In the genomic region with DNA sequence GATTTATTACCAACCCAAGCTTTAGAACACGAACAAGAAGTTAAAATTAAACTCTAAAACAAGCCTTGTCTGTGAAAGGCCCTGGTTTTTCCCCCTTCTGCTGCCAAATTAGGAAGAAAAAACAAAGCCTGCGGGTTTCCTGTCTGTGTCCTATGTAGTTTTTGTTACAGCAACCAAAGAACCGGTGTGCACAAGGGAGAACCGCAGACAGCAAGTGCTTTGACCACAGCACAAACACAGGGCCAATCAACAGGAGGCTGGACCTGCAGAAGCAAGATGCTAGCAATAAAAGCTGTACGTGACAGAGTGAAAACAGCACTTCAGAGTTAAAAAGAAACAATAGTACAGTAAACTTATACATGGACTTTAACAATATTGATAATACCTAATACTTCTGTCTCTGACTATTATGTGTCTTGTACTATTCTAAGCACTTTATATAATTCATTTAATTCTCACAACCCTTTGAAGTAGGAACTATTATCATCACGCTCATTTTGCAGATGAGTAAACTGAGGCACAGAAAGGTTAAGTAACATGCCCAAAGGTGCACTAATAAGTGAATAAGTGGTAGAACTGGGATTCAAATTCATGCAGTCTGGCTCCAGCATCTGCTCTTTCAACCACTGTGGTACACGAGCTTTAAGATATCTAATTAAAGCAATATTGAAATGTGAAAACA, we compare ENCODE assay signal across 1 cellular context.
A peak's percentile ranks its signal among the peaks of the same experiment; 100 is the strongest.
TF ChIP-seq lines count a peak whose summit lies in the region.

No MANE protein-coding gene starts in this region.

TF ChIP-seq in GM12878, 131 proteins besides CTCF, POLR2A, EP300 and RAD21 (continued from another document and continues in another):
- TF ChIP-seq, protein P1, sequence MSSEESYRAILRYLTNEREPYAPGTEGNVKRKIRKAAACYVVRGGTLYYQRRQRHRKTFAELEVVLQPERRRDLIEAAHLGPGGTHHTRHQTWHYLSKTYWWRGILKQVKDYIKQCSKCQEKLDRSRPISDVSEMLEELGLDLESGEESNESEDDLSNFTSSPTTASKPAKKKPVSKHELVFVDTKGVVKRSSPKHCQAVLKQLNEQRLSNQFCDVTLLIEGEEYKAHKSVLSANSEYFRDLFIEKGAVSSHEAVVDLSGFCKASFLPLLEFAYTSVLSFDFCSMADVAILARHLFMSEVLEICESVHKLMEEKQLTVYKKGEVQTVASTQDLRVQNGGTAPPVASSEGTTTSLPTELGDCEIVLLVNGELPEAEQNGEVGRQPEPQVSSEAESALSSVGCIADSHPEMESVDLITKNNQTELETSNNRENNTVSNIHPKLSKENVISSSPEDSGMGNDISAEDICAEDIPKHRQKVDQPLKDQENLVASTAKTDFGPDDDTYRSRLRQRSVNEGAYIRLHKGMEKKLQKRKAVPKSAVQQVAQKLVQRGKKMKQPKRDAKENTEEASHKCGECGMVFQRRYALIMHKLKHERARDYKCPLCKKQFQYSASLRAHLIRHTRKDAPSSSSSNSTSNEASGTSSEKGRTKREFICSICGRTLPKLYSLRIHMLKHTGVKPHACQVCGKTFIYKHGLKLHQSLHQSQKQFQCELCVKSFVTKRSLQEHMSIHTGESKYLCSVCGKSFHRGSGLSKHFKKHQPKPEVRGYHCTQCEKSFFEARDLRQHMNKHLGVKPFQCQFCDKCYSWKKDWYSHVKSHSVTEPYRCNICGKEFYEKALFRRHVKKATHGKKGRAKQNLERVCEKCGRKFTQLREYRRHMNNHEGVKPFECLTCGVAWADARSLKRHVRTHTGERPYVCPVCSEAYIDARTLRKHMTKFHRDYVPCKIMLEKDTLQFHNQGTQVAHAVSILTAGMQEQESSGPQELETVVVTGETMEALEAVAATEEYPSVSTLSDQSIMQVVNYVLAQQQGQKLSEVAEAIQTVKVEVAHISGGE (CRISPR knock-in tag; IDR thresholded peaks at IDR 0.05), result no peak
- TF ChIP-seq KDM1A (IDR thresholded peaks at IDR 0.05; ENCODE audit: borderline replicate concordance) (no peak), RFX5 (IDR thresholded peaks at IDR 0.05; ENCODE audit: low read depth, low read length) (no peak), TAF1 (IDR thresholded peaks at IDR 0.05; ENCODE audit: borderline replicate concordance, low read depth, low read length) (0 out of 2 replicates have a peak, but pooled peaks have one; percentile 22), EGR1 (IDR thresholded peaks at IDR 0.05; ENCODE audit: borderline replicate concordance in 1 of 2, low read depth in 2 of 2, low read length in 2 of 2) (0 out of 3 replicates have a peak, but pooled peaks of 1 of the 2 experiments have one; percentile 29), ZNF384 (IDR thresholded peaks at IDR 0.05; ENCODE audit: borderline replicate concordance, low read depth, low read length) (peak; percentile 55; the same call in 1 of the 2 replicates), HDGF (IDR thresholded peaks at IDR 0.05) (no peak), ETV6 (conservative IDR thresholded peaks at IDR 0.05 in 1 of 2, IDR thresholded peaks at IDR 0.05 in 1 of 2; ENCODE audit: borderline replicate concordance in 1 of 2, low read depth in 1 of 2) (peak in 1 of 2 experiments; percentile 99; a peak in 2 of 4 replicates), SMAD1 (IDR thresholded peaks at IDR 0.05; ENCODE audit: low read depth, partially characterized antibody) (no peak), NR2C1 (IDR thresholded peaks at IDR 0.05) (no peak), CHD4 (IDR thresholded peaks at IDR 0.05) (no peak), RB1 (IDR thresholded peaks at IDR 0.05; ENCODE audit: borderline replicate concordance) (no peak), SUPT20H (IDR thresholded peaks at IDR 0.05; ENCODE audit: borderline replicate concordance, control insufficient read depth, low read depth, low read length) (no peak), ZSCAN29 (IDR thresholded peaks at IDR 0.05) (0 out of 2 replicates have a peak, but pooled peaks have one; percentile 8), FOS (IDR thresholded peaks at IDR 0.05; ENCODE audit: borderline replicate concordance, extremely low read depth, insufficient read length) (no peak), EZH2 (IDR thresholded peaks at IDR 0.05; ENCODE audit: borderline replicate concordance, control insufficient read depth, low read depth, low read length) (no peak), CREM (IDR thresholded peaks at IDR 0.05; ENCODE audit: low read depth) (peak; percentile 93), BACH1 (IDR thresholded peaks at IDR 0.05; ENCODE audit: borderline replicate concordance) (no peak; the same call in 1 of the 2 replicates), SMC3 (IDR thresholded peaks at IDR 0.05; ENCODE audit: borderline replicate concordance, low read length) (peak; percentile 26; the same call in 1 of the 2 replicates), CHD2 (IDR thresholded peaks at IDR 0.05; ENCODE audit: borderline replicate concordance, low read depth, low read length) (peak; percentile 77; the same call in 1 of the 2 replicates), RELA (IDR thresholded peaks at IDR 0.05; ENCODE audit: borderline replicate concordance, partially characterized antibody) (peak; percentile 67), EED (IDR thresholded peaks at IDR 0.05; ENCODE audit: low read depth) (peak; percentile 96), MTA2 (IDR thresholded peaks at IDR 0.05; ENCODE audit: low read depth) (peak; percentile 91), ZBED1 (IDR thresholded peaks at IDR 0.05; ENCODE audit: borderline replicate concordance) (peak; percentile 91; the same call in 1 of the 2 replicates), TCF12 (IDR thresholded peaks at IDR 0.05; ENCODE audit: low read depth, low read length) (peak; percentile 89), CREB1 (IDR thresholded peaks at IDR 0.05; ENCODE audit: low read depth) (peak; percentile 63)
- TF ChIP-seq, protein P2, sequence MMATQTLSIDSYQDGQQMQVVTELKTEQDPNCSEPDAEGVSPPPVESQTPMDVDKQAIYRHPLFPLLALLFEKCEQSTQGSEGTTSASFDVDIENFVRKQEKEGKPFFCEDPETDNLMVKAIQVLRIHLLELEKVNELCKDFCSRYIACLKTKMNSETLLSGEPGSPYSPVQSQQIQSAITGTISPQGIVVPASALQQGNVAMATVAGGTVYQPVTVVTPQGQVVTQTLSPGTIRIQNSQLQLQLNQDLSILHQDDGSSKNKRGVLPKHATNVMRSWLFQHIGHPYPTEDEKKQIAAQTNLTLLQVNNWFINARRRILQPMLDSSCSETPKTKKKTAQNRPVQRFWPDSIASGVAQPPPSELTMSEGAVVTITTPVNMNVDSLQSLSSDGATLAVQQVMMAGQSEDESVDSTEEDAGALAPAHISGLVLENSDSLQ (IDR thresholded peaks at IDR 0.05), result peak; percentile 23; the same call in 1 of the 2 replicates
- TF ChIP-seq, protein P3, sequence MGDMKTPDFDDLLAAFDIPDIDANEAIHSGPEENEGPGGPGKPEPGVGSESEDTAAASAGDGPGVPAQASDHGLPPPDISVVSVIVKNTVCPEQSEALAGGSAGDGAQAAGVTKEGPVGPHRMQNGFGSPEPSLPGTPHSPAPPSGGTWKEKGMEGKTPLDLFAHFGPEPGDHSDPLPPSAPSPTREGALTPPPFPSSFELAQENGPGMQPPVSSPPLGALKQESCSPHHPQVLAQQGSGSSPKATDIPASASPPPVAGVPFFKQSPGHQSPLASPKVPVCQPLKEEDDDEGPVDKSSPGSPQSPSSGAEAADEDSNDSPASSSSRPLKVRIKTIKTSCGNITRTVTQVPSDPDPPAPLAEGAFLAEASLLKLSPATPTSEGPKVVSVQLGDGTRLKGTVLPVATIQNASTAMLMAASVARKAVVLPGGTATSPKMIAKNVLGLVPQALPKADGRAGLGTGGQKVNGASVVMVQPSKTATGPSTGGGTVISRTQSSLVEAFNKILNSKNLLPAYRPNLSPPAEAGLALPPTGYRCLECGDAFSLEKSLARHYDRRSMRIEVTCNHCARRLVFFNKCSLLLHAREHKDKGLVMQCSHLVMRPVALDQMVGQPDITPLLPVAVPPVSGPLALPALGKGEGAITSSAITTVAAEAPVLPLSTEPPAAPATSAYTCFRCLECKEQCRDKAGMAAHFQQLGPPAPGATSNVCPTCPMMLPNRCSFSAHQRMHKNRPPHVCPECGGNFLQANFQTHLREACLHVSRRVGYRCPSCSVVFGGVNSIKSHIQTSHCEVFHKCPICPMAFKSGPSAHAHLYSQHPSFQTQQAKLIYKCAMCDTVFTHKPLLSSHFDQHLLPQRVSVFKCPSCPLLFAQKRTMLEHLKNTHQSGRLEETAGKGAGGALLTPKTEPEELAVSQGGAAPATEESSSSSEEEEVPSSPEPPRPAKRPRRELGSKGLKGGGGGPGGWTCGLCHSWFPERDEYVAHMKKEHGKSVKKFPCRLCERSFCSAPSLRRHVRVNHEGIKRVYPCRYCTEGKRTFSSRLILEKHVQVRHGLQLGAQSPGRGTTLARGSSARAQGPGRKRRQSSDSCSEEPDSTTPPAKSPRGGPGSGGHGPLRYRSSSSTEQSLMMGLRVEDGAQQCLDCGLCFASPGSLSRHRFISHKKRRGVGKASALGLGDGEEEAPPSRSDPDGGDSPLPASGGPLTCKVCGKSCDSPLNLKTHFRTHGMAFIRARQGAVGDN (IDR thresholded peaks at IDR 0.05), result peak; percentile 54
- TF ChIP-seq, protein P4, sequence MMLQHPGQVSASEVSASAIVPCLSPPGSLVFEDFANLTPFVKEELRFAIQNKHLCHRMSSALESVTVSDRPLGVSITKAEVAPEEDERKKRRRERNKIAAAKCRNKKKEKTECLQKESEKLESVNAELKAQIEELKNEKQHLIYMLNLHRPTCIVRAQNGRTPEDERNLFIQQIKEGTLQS (IDR thresholded peaks at IDR 0.05; ENCODE audit: borderline replicate concordance, extremely low read depth, low read depth, low read length), result no peak
- TF ChIP-seq, protein P5, sequence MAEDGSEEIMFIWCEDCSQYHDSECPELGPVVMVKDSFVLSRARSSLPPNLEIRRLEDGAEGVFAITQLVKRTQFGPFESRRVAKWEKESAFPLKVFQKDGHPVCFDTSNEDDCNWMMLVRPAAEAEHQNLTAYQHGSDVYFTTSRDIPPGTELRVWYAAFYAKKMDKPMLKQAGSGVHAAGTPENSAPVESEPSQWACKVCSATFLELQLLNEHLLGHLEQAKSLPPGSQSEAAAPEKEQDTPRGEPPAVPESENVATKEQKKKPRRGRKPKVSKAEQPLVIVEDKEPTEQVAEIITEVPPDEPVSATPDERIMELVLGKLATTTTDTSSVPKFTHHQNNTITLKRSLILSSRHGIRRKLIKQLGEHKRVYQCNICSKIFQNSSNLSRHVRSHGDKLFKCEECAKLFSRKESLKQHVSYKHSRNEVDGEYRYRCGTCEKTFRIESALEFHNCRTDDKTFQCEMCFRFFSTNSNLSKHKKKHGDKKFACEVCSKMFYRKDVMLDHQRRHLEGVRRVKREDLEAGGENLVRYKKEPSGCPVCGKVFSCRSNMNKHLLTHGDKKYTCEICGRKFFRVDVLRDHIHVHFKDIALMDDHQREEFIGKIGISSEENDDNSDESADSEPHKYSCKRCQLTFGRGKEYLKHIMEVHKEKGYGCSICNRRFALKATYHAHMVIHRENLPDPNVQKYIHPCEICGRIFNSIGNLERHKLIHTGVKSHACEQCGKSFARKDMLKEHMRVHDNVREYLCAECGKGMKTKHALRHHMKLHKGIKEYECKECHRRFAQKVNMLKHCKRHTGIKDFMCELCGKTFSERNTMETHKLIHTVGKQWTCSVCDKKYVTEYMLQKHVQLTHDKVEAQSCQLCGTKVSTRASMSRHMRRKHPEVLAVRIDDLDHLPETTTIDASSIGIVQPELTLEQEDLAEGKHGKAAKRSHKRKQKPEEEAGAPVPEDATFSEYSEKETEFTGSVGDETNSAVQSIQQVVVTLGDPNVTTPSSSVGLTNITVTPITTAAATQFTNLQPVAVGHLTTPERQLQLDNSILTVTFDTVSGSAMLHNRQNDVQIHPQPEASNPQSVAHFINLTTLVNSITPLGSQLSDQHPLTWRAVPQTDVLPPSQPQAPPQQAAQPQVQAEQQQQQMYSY (CRISPR knock-in tag; IDR thresholded peaks at IDR 0.05), result no peak
- TF ChIP-seq, protein P6, sequence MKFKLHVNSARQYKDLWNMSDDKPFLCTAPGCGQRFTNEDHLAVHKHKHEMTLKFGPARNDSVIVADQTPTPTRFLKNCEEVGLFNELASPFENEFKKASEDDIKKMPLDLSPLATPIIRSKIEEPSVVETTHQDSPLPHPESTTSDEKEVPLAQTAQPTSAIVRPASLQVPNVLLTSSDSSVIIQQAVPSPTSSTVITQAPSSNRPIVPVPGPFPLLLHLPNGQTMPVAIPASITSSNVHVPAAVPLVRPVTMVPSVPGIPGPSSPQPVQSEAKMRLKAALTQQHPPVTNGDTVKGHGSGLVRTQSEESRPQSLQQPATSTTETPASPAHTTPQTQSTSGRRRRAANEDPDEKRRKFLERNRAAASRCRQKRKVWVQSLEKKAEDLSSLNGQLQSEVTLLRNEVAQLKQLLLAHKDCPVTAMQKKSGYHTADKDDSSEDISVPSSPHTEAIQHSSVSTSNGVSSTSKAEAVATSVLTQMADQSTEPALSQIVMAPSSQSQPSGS (IDR thresholded peaks at IDR 0.05; ENCODE audit: low read length), result peak; percentile 92
- TF ChIP-seq, protein P7, sequence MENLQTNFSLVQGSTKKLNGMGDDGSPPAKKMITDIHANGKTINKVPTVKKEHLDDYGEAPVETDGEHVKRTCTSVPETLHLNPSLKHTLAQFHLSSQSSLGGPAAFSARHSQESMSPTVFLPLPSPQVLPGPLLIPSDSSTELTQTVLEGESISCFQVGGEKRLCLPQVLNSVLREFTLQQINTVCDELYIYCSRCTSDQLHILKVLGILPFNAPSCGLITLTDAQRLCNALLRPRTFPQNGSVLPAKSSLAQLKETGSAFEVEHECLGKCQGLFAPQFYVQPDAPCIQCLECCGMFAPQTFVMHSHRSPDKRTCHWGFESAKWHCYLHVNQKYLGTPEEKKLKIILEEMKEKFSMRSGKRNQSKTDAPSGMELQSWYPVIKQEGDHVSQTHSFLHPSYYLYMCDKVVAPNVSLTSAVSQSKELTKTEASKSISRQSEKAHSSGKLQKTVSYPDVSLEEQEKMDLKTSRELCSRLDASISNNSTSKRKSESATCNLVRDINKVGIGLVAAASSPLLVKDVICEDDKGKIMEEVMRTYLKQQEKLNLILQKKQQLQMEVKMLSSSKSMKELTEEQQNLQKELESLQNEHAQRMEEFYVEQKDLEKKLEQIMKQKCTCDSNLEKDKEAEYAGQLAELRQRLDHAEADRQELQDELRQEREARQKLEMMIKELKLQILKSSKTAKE (IDR thresholded peaks at IDR 0.05; ENCODE audit: low read depth, poor library complexity, severe bottlenecking), result peak; percentile 100
- TF ChIP-seq, protein P8, sequence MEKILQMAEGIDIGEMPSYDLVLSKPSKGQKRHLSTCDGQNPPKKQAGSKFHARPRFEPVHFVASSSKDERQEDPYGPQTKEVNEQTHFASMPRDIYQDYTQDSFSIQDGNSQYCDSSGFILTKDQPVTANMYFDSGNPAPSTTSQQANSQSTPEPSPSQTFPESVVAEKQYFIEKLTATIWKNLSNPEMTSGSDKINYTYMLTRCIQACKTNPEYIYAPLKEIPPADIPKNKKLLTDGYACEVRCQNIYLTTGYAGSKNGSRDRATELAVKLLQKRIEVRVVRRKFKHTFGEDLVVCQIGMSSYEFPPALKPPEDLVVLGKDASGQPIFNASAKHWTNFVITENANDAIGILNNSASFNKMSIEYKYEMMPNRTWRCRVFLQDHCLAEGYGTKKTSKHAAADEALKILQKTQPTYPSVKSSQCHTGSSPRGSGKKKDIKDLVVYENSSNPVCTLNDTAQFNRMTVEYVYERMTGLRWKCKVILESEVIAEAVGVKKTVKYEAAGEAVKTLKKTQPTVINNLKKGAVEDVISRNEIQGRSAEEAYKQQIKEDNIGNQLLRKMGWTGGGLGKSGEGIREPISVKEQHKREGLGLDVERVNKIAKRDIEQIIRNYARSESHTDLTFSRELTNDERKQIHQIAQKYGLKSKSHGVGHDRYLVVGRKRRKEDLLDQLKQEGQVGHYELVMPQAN (conservative IDR thresholded peaks at IDR 0.05), result no peak
- TF ChIP-seq, protein P9, sequence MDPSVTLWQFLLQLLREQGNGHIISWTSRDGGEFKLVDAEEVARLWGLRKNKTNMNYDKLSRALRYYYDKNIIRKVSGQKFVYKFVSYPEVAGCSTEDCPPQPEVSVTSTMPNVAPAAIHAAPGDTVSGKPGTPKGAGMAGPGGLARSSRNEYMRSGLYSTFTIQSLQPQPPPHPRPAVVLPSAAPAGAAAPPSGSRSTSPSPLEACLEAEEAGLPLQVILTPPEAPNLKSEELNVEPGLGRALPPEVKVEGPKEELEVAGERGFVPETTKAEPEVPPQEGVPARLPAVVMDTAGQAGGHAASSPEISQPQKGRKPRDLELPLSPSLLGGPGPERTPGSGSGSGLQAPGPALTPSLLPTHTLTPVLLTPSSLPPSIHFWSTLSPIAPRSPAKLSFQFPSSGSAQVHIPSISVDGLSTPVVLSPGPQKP (IDR thresholded peaks at IDR 0.05; ENCODE audit: low read depth, low read length), result no peak
